27 cellular contexts compared by ENCODE assay signal in genomic region chrX:9596837-9597236, GRCh38.
"Had no signal": no experiment of that assay in that cellular context is flagged by ENCODE, and none has a peak within 500 bp of the region (broad histone marks: within the 10 kb centered on the region; RNA-seq: fewer than 3 reads in every experiment).

No MANE protein-coding gene starts in this region.

- H3K9me3 Mint-ChIP-seq: activated CD4-positive, alpha-beta T cell treated with anti-CD3 and anti-CD28 coated beads, Interleukin-2, amount 10 ng/mL, durations not matched to agents 24 days and 14 days; central memory CD8-positive, alpha-beta T cell had no signal

- H3K27me3 Mint-ChIP-seq: activated CD4-positive, alpha-beta memory T cell treated with anti-CD3 and anti-CD28 coated beads for 36 hours; activated CD4-positive, alpha-beta T cell treated with anti-CD3 and anti-CD28 coated beads for 36 hours; activated CD4-positive, alpha-beta T cell treated with anti-CD3 and anti-CD28 coated beads, Interleukin-2, amount 10 ng/mL, durations not matched to agents 24 days and 14 days; activated CD8-positive, alpha-beta memory T cell treated with anti-CD3 and anti-CD28 coated beads, Interleukin-2, amount 10 ng/mL, durations not matched to agents 7 days and 5 days; activated naive CD8-positive, alpha-beta T cell; central memory CD8-positive, alpha-beta T cell; dendritic cell treated with granulocyte-macrophage colony-stimulating factor and Interleukin-4, amounts not matched to agents 40 ng/mL and 50 ng/mL, for 4 days had no signal

- H3K27ac Mint-ChIP-seq: activated CD4-positive, alpha-beta memory T cell treated with anti-CD3 and anti-CD28 coated beads for 36 hours; activated CD4-positive, alpha-beta T cell treated with anti-CD3 and anti-CD28 coated beads for 36 hours; activated CD4-positive, alpha-beta T cell treated with anti-CD3 and anti-CD28 coated beads, Interleukin-2, amount 10 ng/mL, durations not matched to agents 24 days and 14 days; activated CD8-positive, alpha-beta memory T cell treated with anti-CD3 and anti-CD28 coated beads, Interleukin-2, amount 10 ng/mL, durations not matched to agents 7 days and 5 days; activated CD8-positive, alpha-beta T cell treated with anti-CD3 and anti-CD28 coated beads, Interleukin-2, amount 10 ng/mL, durations not matched to agents 7 days and 5 days; activated naive CD4-positive, alpha-beta T cell treated with anti-CD3 and anti-CD28 coated beads for 36 hours; activated naive CD8-positive, alpha-beta T cell; activated T-helper 1 cell treated with anti-CD3 and anti-CD28 coated beads, Interleukin-12 subunit alpha, Interleukin-12 subunit beta, Interleukin-2, Interleukin-4 antibody, amounts not matched to agents 30 ng/mL and 10 ng/mL and 1 ng/mL, durations not matched to agents 14 hours and 24 hours and 36 hours; activated T-helper 2 cell treated with anti-CD3 and anti-CD28 coated beads, Interferon-gamma antibody, Interleukin-2, Interleukin-4, amounts not matched to agents 10 μg/mL and 5 μg/mL and 100 μg/mL, durations not matched to agents 14 hours and 24 hours and 36 hours; dendritic cell treated with granulocyte-macrophage colony-stimulating factor and Interleukin-4, amounts not matched to agents 40 ng/mL and 50 ng/mL, for 4 days; endodermal cell had no signal

- FAIRE-seq: frontal cortex had no signal

- H3K36me3 ChIP-seq: brain microvascular endothelial cell had no signal

- ATAC-seq: activated CD4-positive, alpha-beta T cell treated with anti-CD3 and anti-CD28 coated beads for 36 hours; activated CD8-positive, alpha-beta memory T cell treated with anti-CD3 and anti-CD28 coated beads, Interleukin-2, amount 10 ng/mL, durations not matched to agents 7 days and 5 days; activated CD8-positive, alpha-beta T cell treated with anti-CD3 and anti-CD28 coated beads, Interleukin-2, amount 10 ng/mL, durations not matched to agents 7 days and 5 days; esophagus mucosa had no signal

- H3K4me1 Mint-ChIP-seq: activated CD4-positive, alpha-beta T cell treated with anti-CD3 and anti-CD28 coated beads for 36 hours; activated CD8-positive, alpha-beta memory T cell treated with anti-CD3 and anti-CD28 coated beads, Interleukin-2, amount 10 ng/mL, durations not matched to agents 7 days and 5 days had no signal

- H3K27me3 ChIP-seq: brain microvascular endothelial cell had no signal

- H3K27ac ChIP-seq: brain microvascular endothelial cell had no signal

- H3K4me3 ChIP-seq: coronary artery, dorsolateral prefrontal cortex had no signal

- H3K4me3 Mint-ChIP-seq: activated CD4-positive, alpha-beta memory T cell treated with anti-CD3 and anti-CD28 coated beads for 36 hours; activated CD4-positive, alpha-beta T cell treated with anti-CD3 and anti-CD28 coated beads for 36 hours; activated CD4-positive, alpha-beta T cell treated with anti-CD3 and anti-CD28 coated beads, Interleukin-2, amount 10 ng/mL, durations not matched to agents 24 days and 14 days; activated CD8-positive, alpha-beta memory T cell treated with anti-CD3 and anti-CD28 coated beads, Interleukin-2, amount 10 ng/mL, durations not matched to agents 7 days and 5 days; activated CD8-positive, alpha-beta T cell treated with anti-CD3 and anti-CD28 coated beads, Interleukin-2, amount 10 ng/mL, durations not matched to agents 7 days and 5 days; activated naive CD4-positive, alpha-beta T cell treated with anti-CD3 and anti-CD28 coated beads for 36 hours; activated naive CD8-positive, alpha-beta T cell; activated T-helper 1 cell treated with anti-CD3 and anti-CD28 coated beads, Interleukin-12 subunit alpha, Interleukin-12 subunit beta, Interleukin-2, Interleukin-4 antibody, amounts not matched to agents 30 ng/mL and 10 ng/mL and 1 ng/mL, durations not matched to agents 14 hours and 24 hours and 36 hours; central memory CD8-positive, alpha-beta T cell; dendritic cell treated with granulocyte-macrophage colony-stimulating factor and Interleukin-4, amounts not matched to agents 40 ng/mL and 50 ng/mL, for 4 days; endodermal cell had no signal

- DNase-seq: activated CD4-positive, alpha-beta memory T cell treated with anti-CD3 and anti-CD28 coated beads for 36 hours; activated CD4-positive, alpha-beta T cell treated with anti-CD3 and anti-CD28 coated beads for 36 hours; activated CD4-positive, alpha-beta T cell treated with anti-CD3 and anti-CD28 coated beads, Interleukin-2, amount 10 ng/mL, durations not matched to agents 24 days and 14 days; activated CD4-positive, CD25-positive, alpha-beta regulatory T cell; activated CD4-positive, CD25-positive, alpha-beta regulatory T cell treated with anti-CD3 and anti-CD28 coated beads, Interleukin-2, amount 50 U/mL, for 72 hours; activated CD8-positive, alpha-beta memory T cell treated with anti-CD3 and anti-CD28 coated beads, Interleukin-2, amount 10 ng/mL, durations not matched to agents 7 days and 5 days; activated CD8-positive, alpha-beta memory T cell treated with anti-CD3 and anti-CD28 coated beads, Interleukin-2, amount 50 U/mL, for 4 hours; activated CD8-positive, alpha-beta T cell treated with anti-CD3 and anti-CD28 coated beads, Interleukin-2, amount 10 ng/mL, durations not matched to agents 7 days and 5 days; activated effector memory CD4-positive, alpha-beta T cell treated with anti-CD3 and anti-CD28 coated beads, Interleukin-2, amount 50 U/mL, for 16 hours; activated naive CD4-positive, alpha-beta T cell treated with anti-CD3 and anti-CD28 coated beads for 36 hours; activated T-cell treated with anti-CD3 and anti-CD28 coated beads, Interleukin-2, amount 50 U/mL, for 1 hour; activated T-cell treated with anti-CD3 and anti-CD28 coated beads, Interleukin-2, amount 50 U/mL, for 48 hours; amniotic stem cell; anterior cingulate cortex; brain microvascular endothelial cell; dorsolateral prefrontal cortex; effector memory CD4-positive, alpha-beta T cell; endodermal cell; T-helper 2 cell had no signal
